ENCODE assay signal across 8 cellular contexts in the genomic region with DNA sequence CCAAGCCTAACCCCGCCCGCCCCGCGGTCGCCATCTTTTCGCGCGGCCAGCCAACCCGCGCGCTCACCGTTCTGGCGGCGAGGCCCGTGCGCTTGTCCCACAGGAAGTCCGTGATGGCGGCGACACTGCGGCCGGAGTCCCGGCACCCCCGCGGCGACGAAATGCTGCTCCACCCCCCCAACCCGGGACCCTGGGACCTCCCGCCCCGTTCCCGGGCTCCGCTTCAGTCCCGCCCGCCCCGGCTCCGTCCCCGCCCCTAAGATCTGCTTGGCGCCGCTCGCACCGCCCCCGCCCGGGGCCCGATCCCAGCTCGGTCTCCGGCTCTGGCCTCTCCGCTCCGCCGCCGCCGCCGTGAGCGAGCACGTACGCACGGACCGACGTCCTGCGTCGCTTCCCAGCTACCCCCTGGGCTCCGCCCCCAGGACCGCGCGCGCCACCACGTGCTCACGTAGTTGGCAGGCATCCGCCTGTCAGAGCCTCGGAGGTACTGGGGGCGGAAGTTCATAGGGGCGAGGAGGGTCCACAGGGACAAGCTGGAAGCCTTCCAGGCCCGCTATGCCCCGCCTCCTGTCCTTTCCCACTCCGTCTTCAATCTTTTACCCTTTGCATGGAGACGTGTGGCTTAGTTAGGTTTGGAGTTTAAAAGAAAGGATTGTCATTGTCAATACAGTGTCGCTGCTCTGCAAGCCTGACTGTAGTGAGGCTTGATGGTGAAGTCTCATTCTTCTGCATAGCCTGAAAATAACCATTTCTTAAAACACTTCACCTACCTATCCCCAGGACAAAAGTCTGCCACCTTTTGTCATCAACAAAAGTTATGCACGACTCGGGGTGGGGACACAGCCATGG. TPM values are rescaled to one million over a fixed set of nuclear protein-coding genes. Genes with fewer than 3 reads are reported as not detected.
DNase-seq lines count a peak whose midpoint lies in the region; ATAC-seq, FAIRE-seq and TF ChIP-seq lines count a peak whose summit lies in the region.

A gene (minus strand): TSS at position 371 of the 849 bp plus-strand sequence. CDS start 2,527 bp downstream, outside the sequence.

- no peaks in the 10 kb centered on the region for H3K9me3 Mint-ChIP-seq in activated naive CD8-positive, alpha-beta T cell treated with anti-CD3 and anti-CD28 coated beads, Interleukin-2, amount 10 ng/mL, durations not matched to agents 7 days and 5 days

- DNase-seq in GM12864 (ENCODE audit: low read depth) (peak; percentile 85), NCI-H1417 treated with DMSO at 0.1 percent for 48 hours (lab: John Stamatoyannopoulos, UW) (peak; percentile 87), SW 1271 (lab: John Stamatoyannopoulos, UW) (peak; percentile 75 to 85), head of caudate nucleus (peak; percentile 85 to 98 (median 97)), pancreas (peak; percentile 94 to 99 (median 96)), thyroid gland (peak; percentile 95 to 96)
- peak; percentile 95 for DNase-seq in activated naive CD8-positive, alpha-beta T cell treated with anti-CD3 and anti-CD28 coated beads, Interleukin-2, amount 10 ng/mL, durations not matched to agents 7 days and 5 days

- H3K4me1 Mint-ChIP-seq in activated naive CD8-positive, alpha-beta T cell treated with anti-CD3 and anti-CD28 coated beads, Interleukin-2, amount 10 ng/mL, durations not matched to agents 7 days and 5 days: peaks cover 31% of the 10 kb centered on the region

- peak in 1 of 2 donors; percentile 89 for TF ChIP-seq POLR2A in thyroid gland (IDR thresholded peaks at IDR 0.05)

- intact Hi-C loops in head of caudate nucleus (cut with DNase I) (no loop called here), pancreas (cut with DNase I) (no loop called here), thyroid gland (cut with DNase I) (no loop called here)

- POLR2A ChIA-PET in activated naive CD8-positive, alpha-beta T cell treated with anti-CD3 and anti-CD28 coated beads, Interleukin-2, amount 10 ng/mL, durations not matched to agents 7 days and 5 days (lab: Charles Lee): interaction anchor here (0.6 to 3.2 kb wide), 16 partner anchors 8 to 65 kb away, joined by 3 to 34 read pairs (median 6); a partner anchor contains a TSS

- H3K27me3 Mint-ChIP-seq in activated naive CD8-positive, alpha-beta T cell treated with anti-CD3 and anti-CD28 coated beads, Interleukin-2, amount 10 ng/mL, durations not matched to agents 7 days and 5 days: no peaks in the 10 kb centered on the region

- H3K27ac ChIP-seq in pancreas (peak within 1 kb of the TSS; percentile 76 to 93 (median 84)), thyroid gland (peak within 1 kb of the TSS; percentile 81 to 93 (median 90))

- H3K4me3 ChIP-seq in GM12864 (ENCODE audit: low read depth, low read length) (peak within 1 kb of the TSS; percentile 99), pancreas (peak within 1 kb of the TSS; percentile 63 to 74 (median 67)), thyroid gland (replicated peaks in 1 of 3) (peak within 1 kb of the TSS; percentile 23 to 96 (median 44))

- peak within 1 kb of the TSS; percentile 93 for H3K27ac Mint-ChIP-seq in activated naive CD8-positive, alpha-beta T cell treated with anti-CD3 and anti-CD28 coated beads, Interleukin-2, amount 10 ng/mL, durations not matched to agents 7 days and 5 days

- H3K36me3 ChIP-seq in pancreas: peaks cover 7 to 24% (median 12%) of the 10 kb centered on the region in 3 donors
- H3K36me3 ChIP-seq in thyroid gland: peaks cover 24 to 28% of the 10 kb centered on the region in 2 donors

- TF ChIP-seq CTCF in GM12864 (IDR thresholded peaks at IDR 0.05; ENCODE audit: low read depth, low read length, missing control alignments): no peak
- TF ChIP-seq CTCF in pancreas (IDR thresholded peaks at IDR 0.05): no peak
- peak in 1 of 6 experiments; percentile 13 for TF ChIP-seq CTCF in thyroid gland (IDR thresholded peaks at IDR 0.05)

- H3K36me3 Mint-ChIP-seq in activated naive CD8-positive, alpha-beta T cell treated with anti-CD3 and anti-CD28 coated beads, Interleukin-2, amount 10 ng/mL, durations not matched to agents 7 days and 5 days: peaks cover 17% of the 10 kb centered on the region

- 0 to 1% methylated on average over 63 to 77 of the region's 77 CpGs for WGBS in pancreas, 2 donors
- 0% methylated on average over 21 to 29 of the region's 77 CpGs for WGBS in thyroid gland, 2 donors

- no peak for FAIRE-seq in pancreas (lab: Jason Lieb, UNC)

- ATAC-seq in HG02759 (IDR thresholded peaks at IDR 0.05; ENCODE audit: unreplicated experiment) (peak; percentile 83), pancreas (peak; percentile 85 to 92 (median 88))
- peak; percentile 84 for ATAC-seq in activated naive CD8-positive, alpha-beta T cell treated with anti-CD3 and anti-CD28 coated beads, Interleukin-2, amount 10 ng/mL, durations not matched to agents 7 days and 5 days (ENCODE audit: low read depth)

- H3K27me3 ChIP-seq in pancreas: no peaks in the 10 kb centered on the region
- H3K27me3 ChIP-seq in thyroid gland: no peaks in the 10 kb centered on the region

- H3K9me3 ChIP-seq in pancreas (no peaks in the 10 kb centered on the region), thyroid gland (no peaks in the 10 kb centered on the region)

- H3K4me1 ChIP-seq in pancreas (peaks cover 0 to 12% (median 3%) of the 10 kb centered on the region in 3 donors), thyroid gland (peaks cover 18 to 22% of the 10 kb centered on the region in 2 donors)

- H3K4me3 Mint-ChIP-seq in activated naive CD8-positive, alpha-beta T cell treated with anti-CD3 and anti-CD28 coated beads, Interleukin-2, amount 10 ng/mL, durations not matched to agents 7 days and 5 days: peak within 1 kb of the TSS; percentile 97

RNA-seq across cellular contexts. Expression of the gene that starts here (rescaled TPM):
- 100 to 1,000 TPM; 110 to 112 TPM for total RNA-seq in activated naive CD8-positive, alpha-beta T cell treated with anti-CD3 and anti-CD28 coated beads, Interleukin-2, amount 10 ng/mL, durations not matched to agents 7 days and 5 days
- total RNA-seq in pancreas (10 to 100 TPM; 15.7 to 39.6 (median 18.7) TPM), thyroid gland (10 to 100 TPM; 40.0 to 61.6 (median 56.2) TPM)
- polyA plus RNA-seq in pancreas: 10 to 100 TPM; 81.1 to 89.4 TPM

Comparison
In these comparisons a context has a peak if more than half of its experiments do, and no peak if none do; other contexts are left out.
1. Peak in every context shown above with its lines: DNase-seq, ATAC-seq, H3K4me3 ChIP-seq and H3K27ac ChIP-seq.
2. H3K4me3 ChIP-seq: peak in every context shown above with its lines; median percentile 99 in GM12864; 67 in pancreas; 44 in thyroid gland.